In genomic region chr7:16881809-16882208, GRCh38 we compare ENCODE assay signal across 20 cellular contexts. TPM values are rescaled to one million over a fixed set of nuclear protein-coding genes. Genes with fewer than 3 reads are reported as not detected.
DNase-seq lines count a peak whose midpoint lies in the region; ATAC-seq and TF ChIP-seq lines count a peak whose summit lies in the region.
"Had no signal": no experiment of that assay in that cellular context is flagged by ENCODE, and none has a peak within 500 bp of the region (broad histone marks: within the 10 kb centered on the region; RNA-seq: fewer than 3 reads in every experiment).

AGR3 (minus strand) TSS chr7:16881983; CDS start chr7:16878618, 3,365 bp downstream.

- no peak within 1 kb of the TSS for H2BK12ac ChIP-seq in mesenchymal stem cell (ENCODE audit: low read length in 2 of 2)

- no peak within 1 kb of the TSS for H3K9ac ChIP-seq in mesenchymal stem cell (ENCODE audit: low read length)

- no peak for TF ChIP-seq POLR2A in thyroid gland (IDR thresholded peaks at IDR 0.05)

- H3K23ac ChIP-seq in mesenchymal stem cell (ENCODE audit: low read length in 2 of 2) = no peak within 1 kb of the TSS

- no peak for ATAC-seq in HG03460 (IDR thresholded peaks at IDR 0.05; ENCODE audit: unreplicated experiment)

- H2BK15ac ChIP-seq in mesenchymal stem cell (ENCODE audit: low read depth, poor library complexity, severe bottlenecking) = no peak within 1 kb of the TSS

- H2AK5ac ChIP-seq in mesenchymal stem cell (ENCODE audit: low read length, severe bottlenecking) = no peak within 1 kb of the TSS

- H3K27ac ChIP-seq in mesenchymal stem cell (ENCODE audit: low read length, poor library complexity, severe bottlenecking) (no peak within 1 kb of the TSS), thyroid gland (peak within 1 kb of the TSS in 2 of 3 donors; percentile 11 to 49)
- H3K27ac ChIP-seq: cardiac muscle cell, esophagus muscularis mucosa, ovary, SJCRH30 had no signal

- peak within 1 kb of the TSS; percentile 34 for H2BK120ac ChIP-seq in mesenchymal stem cell (ENCODE audit: low read depth, low read length)

- H3K9me3 ChIP-seq in mesenchymal stem cell (ENCODE audit: control insufficient read depth, low read length) (no peaks in the 10 kb centered on the region), thyroid gland (no peaks in the 10 kb centered on the region)
- H3K9me3 ChIP-seq: esophagus muscularis mucosa, ovary, SJCRH30 had no signal

- H3K27me3 ChIP-seq in mesenchymal stem cell (ENCODE audit: control insufficient read depth in 1 of 2, insufficient read depth in 1 of 2, low read length in 2 of 2) (no peaks in the 10 kb centered on the region), thyroid gland (no peaks in the 10 kb centered on the region)
- H3K27me3 ChIP-seq: cardiac muscle cell, esophagus muscularis mucosa, ovary, SJCRH30 had no signal

- intact Hi-C loops in thyroid gland (cut with DNase I) = no loop called here

- TF ChIP-seq CTCF in thyroid gland (IDR thresholded peaks at IDR 0.05) = no peak

- H3K79me1 ChIP-seq in mesenchymal stem cell (replicated peaks; ENCODE audit: low read length, poor library complexity, severe bottlenecking) = no peaks in the 10 kb centered on the region

- H2AFZ ChIP-seq in mesenchymal stem cell (ENCODE audit: low read depth, low read length) = no peak within 1 kb of the TSS

- no peak within 1 kb of the TSS for H3K14ac ChIP-seq in mesenchymal stem cell (ENCODE audit: low read length in 2 of 2)

- no peak within 1 kb of the TSS for H3K4ac ChIP-seq in mesenchymal stem cell (ENCODE audit: low read depth in 1 of 2, low read length in 2 of 2)

- DNase-seq in NCI-H2081 (lab: John Stamatoyannopoulos, UW) = peak; percentile 62 to 89
- DNase-seq in SW480 (ENCODE audit: low spot score) = peak; percentile 39
- no peak for DNase-seq in mesenchymal stem cell
- DNase-seq in thyroid gland = no peak
- no peak for DNase-seq in medulla oblongata (ENCODE audit: extremely low spot score)
- DNase-seq in MV-4-11 (lab: John Stamatoyannopoulos, UW) = no peak
- DNase-seq: activated CD4-positive, alpha-beta T cell treated with anti-CD3 and anti-CD28 coated beads for 1 hour; H7; NCI-H1417 treated with DMSO at 0.1 percent for 48 hours; NCI-H446; ovary; SJCRH30; stimulated activated CD4-positive, alpha-beta T cell treated with anti-CD3 and anti-CD28 coated beads, Interleukin-4, amount 100 ng/mL, for 24 hours; substantia nigra had no signal

- no peak within 1 kb of the TSS for H3K4me2 ChIP-seq in mesenchymal stem cell (ENCODE audit: low read length, poor library complexity, severe bottlenecking)

- no peaks in the 10 kb centered on the region for H3K36me3 ChIP-seq in mesenchymal stem cell (ENCODE audit: control insufficient read depth in 1 of 2, insufficient read depth in 2 of 2, low read depth in 1 of 2, low read length in 2 of 2)
- H3K36me3 ChIP-seq in thyroid gland = no peaks in the 10 kb centered on the region
- H3K36me3 ChIP-seq: cardiac muscle cell, esophagus muscularis mucosa, ovary, SJCRH30 had no signal

- H4K91ac ChIP-seq in mesenchymal stem cell (ENCODE audit: low read length) = no peak within 1 kb of the TSS

- 100% methylated on average over 1 of the region's 1 CpG for WGBS in mesenchymal stem cell
- 56 to 77% methylated on average over 1 of the region's 1 CpG for WGBS in thyroid gland, 2 donors

- H3K4me1 ChIP-seq in mesenchymal stem cell (ENCODE audit: control insufficient read depth, insufficient read depth, low read depth, low read length) (no peaks in the 10 kb centered on the region), thyroid gland (peaks cover 0 to 5% of the 10 kb centered on the region in 2 donors)
- H3K4me1 ChIP-seq: esophagus muscularis mucosa, SJCRH30 had no signal

- peak within 1 kb of the TSS in 1 of 2 experiments; percentile 43 for H3K18ac ChIP-seq in mesenchymal stem cell (ENCODE audit: low read depth in 1 of 2, low read length in 2 of 2)

- H3K4me3 ChIP-seq in mesenchymal stem cell (ENCODE audit: insufficient read depth in 1 of 2, low read depth in 1 of 2, low read length in 2 of 2) = no peak within 1 kb of the TSS
- H3K4me3 ChIP-seq in thyroid gland (replicated peaks in 1 of 3) = no peak within 1 kb of the TSS
- H3K4me3 ChIP-seq: cardiac muscle cell, esophagus muscularis mucosa, ovary, SJCRH30 had no signal

- H2BK5ac ChIP-seq in mesenchymal stem cell (ENCODE audit: low read depth, low read length, poor library complexity, severe bottlenecking) = no peak within 1 kb of the TSS

- peak within 1 kb of the TSS; percentile 28 for H4K8ac ChIP-seq in mesenchymal stem cell (ENCODE audit: low read length)

RNA-seq across cellular contexts. Expression of gene AGR3, which starts in this region (rescaled TPM):
- not detected for polyA plus RNA-seq in mesenchymal stem cell (2013, experiment 1 of 2)
- polyA plus RNA-seq in mesenchymal stem cell (2013, experiment 2 of 2) = not detected
- 1 to 10 TPM in 2 of 4 donors, not detected in 2; 1.9 to 7.5 TPM for total RNA-seq in thyroid gland
- total RNA-seq: activated T-helper 2 cell treated with anti-CD3 and anti-CD28 coated beads, Interferon-gamma antibody, Interleukin-2, Interleukin-4, amounts not matched to agents 10 μg/mL and 5 μg/mL and 100 μg/mL, durations not matched to agents 14 hours and 24 hours and 36 hours; cardiac muscle cell; H7; OCI-LY7; SJCRH30; skeletal muscle tissue had no signal
- polyA plus RNA-seq: cardiac muscle cell had no signal

Comparison
In these comparisons a context has a peak if more than half of its experiments do, and no peak if none do; other contexts are left out.
1. DNase-seq: peak in NCI-H2081 (2 of 2) and SW480 (single experiment); none in mesenchymal stem cell (single experiment), thyroid gland (0 of 2), medulla oblongata (single experiment) and MV-4-11 (single experiment).